8 cellular contexts compared by ENCODE assay signal in the genomic region with DNA sequence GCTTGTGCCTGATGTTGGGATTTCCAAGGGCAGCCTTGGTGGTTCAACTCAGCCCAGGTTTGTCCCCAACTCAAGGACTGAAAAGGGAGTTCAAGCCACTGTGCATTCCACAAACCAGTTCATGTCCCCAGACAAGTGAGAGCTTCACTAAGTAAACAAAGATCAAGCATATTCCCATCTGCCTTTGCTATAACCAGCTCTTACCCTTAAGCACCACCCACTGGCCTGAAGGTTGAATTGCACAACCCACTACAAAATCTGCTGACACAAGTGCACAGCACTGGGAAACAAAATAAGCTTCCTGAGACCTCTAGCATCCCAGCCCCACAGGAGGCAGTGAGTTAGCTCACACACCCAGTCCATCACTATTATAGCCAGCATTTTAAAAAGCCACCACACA.
A peak's percentile ranks its signal among the peaks of the same experiment; 100 is the strongest.
DNase-seq lines count a peak whose midpoint lies in the region; TF ChIP-seq lines count a peak whose summit lies in the region.

No MANE protein-coding gene starts in this region.

- H3K36me3 Mint-ChIP-seq in CD4-positive, alpha-beta memory T cell, result no peaks in the 10 kb centered on the region

- no peaks in the 10 kb centered on the region for H3K4me1 Mint-ChIP-seq in CD4-positive, alpha-beta memory T cell

- no peaks in the 10 kb centered on the region for H3K27me3 ChIP-seq in adipocyte (replicated peaks; ENCODE audit: control insufficient read depth, insufficient read depth, low read length)
- H3K27me3 ChIP-seq in CD4-positive, alpha-beta memory T cell (ENCODE audit: insufficient read depth, low read length), result no peaks in the 10 kb centered on the region

- POLR2A ChIA-PET in HEK293 (lab: Yijun Ruan, JAX), result no interaction called here
- POLR2A ChIA-PET in CD4-positive, alpha-beta memory T cell (lab: Charles Lee; ENCODE audit: partially characterized antibody), result no interaction called here

- H3K4me3 Mint-ChIP-seq in CD4-positive, alpha-beta memory T cell, result no peak overlapping the region

- H3K36me3 ChIP-seq in HEK293 (ENCODE audit: control insufficient read depth in 2 of 2, insufficient read depth in 1 of 2, low read length in 2 of 2) (no peaks in the 10 kb centered on the region), adipocyte (ENCODE audit: control insufficient read depth, insufficient read depth, low read length, severe bottlenecking) (no peaks in the 10 kb centered on the region)
- H3K36me3 ChIP-seq in CD4-positive, alpha-beta memory T cell (ENCODE audit: insufficient read depth, low read length), result no peaks in the 10 kb centered on the region

- TF ChIP-seq CTCF in HEK293 (tag by site-specific recombination; IDR thresholded peaks at IDR 0.05), result no peak

- H3K4me1 ChIP-seq in HEK293 (ENCODE audit: control insufficient read depth, insufficient read depth, low read length) (no peaks in the 10 kb centered on the region), adipocyte (ENCODE audit: control insufficient read depth, insufficient read depth, low read length) (no peaks in the 10 kb centered on the region)
- no peaks in the 10 kb centered on the region for H3K4me1 ChIP-seq in CD4-positive, alpha-beta memory T cell (ENCODE audit: insufficient read depth, low read length)

- H3K27me3 Mint-ChIP-seq in CD4-positive, alpha-beta memory T cell, result no peaks in the 10 kb centered on the region

- H3K9me3 Mint-ChIP-seq in CD4-positive, alpha-beta memory T cell, result peaks cover 0 to 10% (median 4%) of the 10 kb centered on the region in 8 donors

- H3K4me3 ChIP-seq in HEK293 (ENCODE audit: low read depth, low read length) (no peak overlapping the region), adipocyte (ENCODE audit: low read length) (no peak overlapping the region)
- no peak overlapping the region for H3K4me3 ChIP-seq in CD4-positive, alpha-beta memory T cell (ENCODE audit: low read length in 2 of 2)

- DNase-seq in NCI-H146 (lab: John Stamatoyannopoulos, UW) (peak; percentile 15), NCI-H146 treated with DMSO at 0.1 percent for 48 hours (lab: John Stamatoyannopoulos, UW; ENCODE audit: unreplicated experiment) (no peak), LoVo (ENCODE audit: low spot score) (peak; percentile 9), adipocyte (ENCODE audit: low read depth) (peak; percentile 12), mucosa of gallbladder (ENCODE audit: low spot score) (peak; percentile 15), dedifferentiated amniotic fluid mesenchymal stem cell (ENCODE audit: extremely low spot score) (no peak)
- no peak for DNase-seq in CD4-positive, alpha-beta memory T cell

- intact Hi-C loops in CD4-positive, alpha-beta memory T cell (cut with micrococcal nuclease), result no loop called here

- H3K9me3 ChIP-seq in HEK293 (ENCODE audit: control insufficient read depth, insufficient read depth, low read depth, low read length), result no peaks in the 10 kb centered on the region
- no peaks in the 10 kb centered on the region for H3K9me3 ChIP-seq in adipocyte (ENCODE audit: control insufficient read depth, low read length)
- H3K9me3 ChIP-seq in CD4-positive, alpha-beta memory T cell (ENCODE audit: control insufficient read depth in 1 of 2, low read length in 2 of 2), result no peaks in the 10 kb centered on the region

- CTCF ChIA-PET in HEK293 (lab: Yijun Ruan, JAX), result interaction anchor here (0.9 to 1.1 kb wide), 2 partner anchors 57 to 451 kb away, joined by 3 read pairs; no protein-coding TSS in a partner anchor
- CTCF ChIA-PET in CD4-positive, alpha-beta memory T cell (lab: Charles Lee; ENCODE audit: partially characterized antibody), result no interaction called here

- H3K27ac ChIP-seq in HEK293 (ENCODE audit: extremely low read depth, low read depth, low read length), result no peak overlapping the region
- H3K27ac ChIP-seq in CD4-positive, alpha-beta memory T cell (ENCODE audit: low read depth, low read length), result no peak overlapping the region

- no peak overlapping the region for H3K27ac Mint-ChIP-seq in CD4-positive, alpha-beta memory T cell

- H3K9ac ChIP-seq in adipocyte (ENCODE audit: low read length), result no peak overlapping the region

TF ChIP-seq in HEK293, 187 proteins besides CTCF, POLR2A, EP300 and RAD21:
- TF ChIP-seq, protein P1, sequence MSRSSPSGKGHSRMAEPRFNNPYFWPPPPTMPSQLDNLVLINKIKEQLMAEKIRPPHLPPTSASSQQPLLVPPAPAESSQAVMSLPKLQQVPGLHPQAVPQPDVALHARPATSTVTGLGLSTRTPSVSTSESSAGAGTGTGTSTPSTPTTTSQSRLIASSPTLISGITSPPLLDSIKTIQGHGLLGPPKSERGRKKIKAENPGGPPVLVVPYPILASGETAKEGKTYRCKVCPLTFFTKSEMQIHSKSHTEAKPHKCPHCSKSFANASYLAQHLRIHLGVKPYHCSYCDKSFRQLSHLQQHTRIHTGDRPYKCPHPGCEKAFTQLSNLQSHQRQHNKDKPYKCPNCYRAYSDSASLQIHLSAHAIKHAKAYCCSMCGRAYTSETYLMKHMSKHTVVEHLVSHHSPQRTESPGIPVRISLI (tag by site-specific recombination; IDR thresholded peaks at IDR 0.05), result no peak
- peak; percentile 25; the same call in 1 of the 2 replicates for TF ChIP-seq ZNF654 (tag by site-specific recombination; IDR thresholded peaks at IDR 0.05; ENCODE audit: low read depth)

Comparison
In these comparisons a context has a peak if more than half of its experiments do, and no peak if none do; other contexts are left out.
1. DNase-seq: peak in NCI-H146 (single experiment), LoVo (single experiment), adipocyte (single experiment) and mucosa of gallbladder (single experiment); none in NCI-H146 treated with DMSO at 0.1 percent for 48 hours (single experiment), dedifferentiated amniotic fluid mesenchymal stem cell (single experiment) and CD4-positive, alpha-beta memory T cell (0 of 5).